In genomic region chr3:134693804-134694203, GRCh38 we compare ENCODE assay signal across 16 cellular contexts. TPM values are rescaled to one million over a fixed set of nuclear protein-coding genes. Genes with fewer than 3 reads are reported as not detected.
DNase-seq lines count a peak whose midpoint lies in the region; ATAC-seq and TF ChIP-seq lines count a peak whose summit lies in the region.
"Had no signal": no experiment of that assay in that cellular context is flagged by ENCODE, and none has a peak within 500 bp of the region (broad histone marks: within the 10 kb centered on the region; RNA-seq: fewer than 3 reads in every experiment).

No MANE protein-coding gene starts in this region.

- peaks cover 81% of the 10 kb centered on the region for H3K27me3 Mint-ChIP-seq in endodermal cell (ENCODE audit: insufficient read depth)

- peaks cover 66% of the 10 kb centered on the region for H3K27me3 ChIP-seq in endodermal cell (ENCODE audit: control insufficient read depth, insufficient read depth, low read length, poor library complexity, severe bottlenecking)

- H3K9me3 ChIP-seq in endodermal cell (ENCODE audit: control insufficient read depth, low read length), result no peaks in the 10 kb centered on the region

- peak overlapping the region; percentile 66 for H3K27ac ChIP-seq in endodermal cell (ENCODE audit: low read depth, low read length)
- H3K27ac ChIP-seq in temporal lobe (ENCODE audit: low read depth, low read length), result peak overlapping the region; percentile 19
- H3K27ac ChIP-seq: KMS-11 had no signal

- ATAC-seq in Right ventricle myocardium inferior, result peak; percentile 78
- ATAC-seq in GM19463 (IDR thresholded peaks at IDR 0.05; ENCODE audit: unreplicated experiment), result no peak
- no peak for ATAC-seq in GM19351 (IDR thresholded peaks at IDR 0.05; ENCODE audit: unreplicated experiment)
- ATAC-seq: HepG2 had no signal

- DNase-seq in Right ventricle myocardium inferior (ENCODE audit: missing footprints), result peak; percentile 86
- DNase-seq in cardiac septum (ENCODE audit: low spot score), result no peak
- no peak for DNase-seq in endodermal cell
- peak; percentile 41 for DNase-seq in kidney tubule cell (ENCODE audit: low spot score)
- no peak for DNase-seq in activated naive CD4-positive, alpha-beta T cell treated with Interleukin-2 at 50 U/mL for 16 hours
- DNase-seq: MM.1S, NCI-H1105, NCI-H1694, NCI-H226, NCI-H526, SHP77 treated with DMSO at 0.1 percent for 48 hours had no signal

- H3K4me1 ChIP-seq in endodermal cell (ENCODE audit: control insufficient read depth, insufficient read depth, low read length), result no peaks in the 10 kb centered on the region

- H3K9ac ChIP-seq in endodermal cell (ENCODE audit: extremely low read depth, low read length, poor library complexity, severe bottlenecking), result no peak overlapping the region
- H3K9ac ChIP-seq: KMS-11 had no signal

- no peaks in the 10 kb centered on the region for H3K36me3 ChIP-seq in endodermal cell (ENCODE audit: control insufficient read depth, insufficient read depth, low read length)

- H3K27ac Mint-ChIP-seq in endodermal cell, result no peak overlapping the region

- H3K36me3 Mint-ChIP-seq in endodermal cell (ENCODE audit: low read depth), result no peaks in the 10 kb centered on the region

- H3K9me3 Mint-ChIP-seq in endodermal cell, result no peaks in the 10 kb centered on the region

- H3K4me3 Mint-ChIP-seq in endodermal cell, result no peak overlapping the region

- H3K4me3 ChIP-seq in endodermal cell (ENCODE audit: low read length), result no peak overlapping the region

- TF ChIP-seq CTCF in endodermal cell (conservative IDR thresholded peaks at IDR 0.05), result no peak

- intact Hi-C loops in Right ventricle myocardium inferior (cut with DNase I) (no loop called here), cardiac septum (cut with DNase I) (no loop called here)

- peaks cover 9% of the 10 kb centered on the region for H3K4me1 Mint-ChIP-seq in endodermal cell

- 83 to 94% methylated on average over 6 to 7 of the region's 7 CpGs for WGBS in endodermal cell (ENCODE audit: insufficient coverage in 1 of 2, insufficient read length in 1 of 2), 2 experiments

RNA-seq across cellular contexts. Expression of gene KY, which starts 43.0 kb away (rescaled TPM):
- 16.7 TPM for total RNA-seq in Right ventricle myocardium inferior
- 3.9 TPM for total RNA-seq in cardiac septum
- total RNA-seq in endodermal cell, result not detected
- 0.14 TPM for polyA plus RNA-seq in endodermal cell (2013, experiment 1 of 2)
- not detected for polyA plus RNA-seq in endodermal cell (2013, experiment 2 of 2)
- 0.74 TPM for total RNA-seq in temporal lobe
- total RNA-seq: HepG2 had no signal
- polyA plus RNA-seq: HepG2 had no signal

Comparison
In these comparisons a context has a peak if more than half of its experiments do, and no peak if none do; other contexts are left out.
1. DNase-seq: peak in Right ventricle myocardium inferior (single experiment) and kidney tubule cell (single experiment); none in cardiac septum (single experiment), endodermal cell (single experiment) and activated naive CD4-positive, alpha-beta T cell treated with Interleukin-2 at 50 U/mL for 16 hours (single experiment).